ENCODE assay signal across 1 cellular context in the genomic region with DNA sequence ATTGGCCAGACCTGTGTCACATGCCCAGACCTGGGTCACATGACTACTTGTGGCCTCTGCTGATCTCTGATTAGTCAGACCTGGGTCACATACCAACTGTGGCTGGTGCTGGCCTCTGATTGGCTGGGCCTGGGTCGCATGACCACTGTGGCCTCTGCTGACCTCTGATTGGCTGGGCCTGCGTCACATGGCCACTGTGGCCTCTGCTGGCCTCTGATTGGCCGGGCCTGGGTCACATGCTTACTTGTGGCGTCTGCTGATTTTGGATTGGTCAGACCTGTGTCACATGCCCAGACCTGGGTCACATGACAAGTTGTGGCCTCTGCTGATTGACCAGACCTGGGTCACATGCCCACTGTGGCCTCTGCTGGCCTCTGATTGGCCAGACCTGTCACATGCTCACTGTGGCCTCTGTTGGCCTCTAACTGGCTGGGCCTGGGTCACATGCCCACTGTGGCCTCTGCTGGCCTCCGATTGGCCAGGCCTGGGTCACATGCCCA.
TF ChIP-seq lines count a peak whose summit lies in the region.

No MANE protein-coding gene starts in this region.

TF ChIP-seq in Ishikawa, 13 proteins besides CTCF, POLR2A, EP300 and RAD21:
- TF ChIP-seq USF1 (IDR thresholded peaks at IDR 0.05): peak; percentile 70
- no peak for TF ChIP-seq TAF1 (IDR thresholded peaks at IDR 0.05; ENCODE audit: low read depth)
TF ChIP-seq in Ishikawa: peak in this region for 1.
